ENCODE assay signal across 18 cellular contexts in genomic region chr19:3691726-3692125, GRCh38. TPM values are rescaled to one million over a fixed set of nuclear protein-coding genes. Genes with fewer than 3 reads are reported as not detected.
DNase-seq lines count a peak whose midpoint lies in the region; ATAC-seq and TF ChIP-seq lines count a peak whose summit lies in the region.
"Had no signal": no experiment of that assay in that cellular context is flagged by ENCODE, and none has a peak within 500 bp of the region (broad histone marks: within the 10 kb centered on the region; RNA-seq: fewer than 3 reads in every experiment).

No MANE protein-coding gene starts in this region.

- H3K27me3 ChIP-seq in esophagus muscularis mucosa (no peaks in the 10 kb centered on the region), vagina (no peaks in the 10 kb centered on the region)

- peak overlapping the region; percentile 68 for H3K27ac Mint-ChIP-seq in activated T-cell treated with anti-CD3 and anti-CD28 coated beads, Interleukin-2, amount 50 U/mL, for 24 hours
- H3K27ac Mint-ChIP-seq in T-helper 17 cell = peak overlapping the region; percentile 3
- H3K27ac Mint-ChIP-seq in stimulated activated naive CD8-positive, alpha-beta T cell treated with anti-CD3 and anti-CD28 coated beads, Interleukin-15, amount 100 ng/mL, for 72 hours = no peak overlapping the region
- H3K27ac Mint-ChIP-seq in effector memory CD8-positive, alpha-beta T cell = no peak overlapping the region
- H3K27ac Mint-ChIP-seq: CD4-positive, alpha-beta T cell had no signal

- DNase-seq in activated T-cell treated with anti-CD3 and anti-CD28 coated beads, Interleukin-2, amount 50 U/mL, for 24 hours = no peak
- DNase-seq in activated T-cell treated with anti-CD3 and anti-CD28 coated beads for 4 hours = no peak
- no peak for DNase-seq in T-helper 17 cell
- no peak for DNase-seq in esophagus muscularis mucosa (ENCODE audit: extremely low spot score)
- DNase-seq in stimulated activated naive CD8-positive, alpha-beta T cell treated with anti-CD3 and anti-CD28 coated beads, Interleukin-15, amount 100 ng/mL, for 72 hours = no peak
- DNase-seq in vagina (ENCODE audit: extremely low spot score in 2 of 2) = no peak
- no peak for DNase-seq in DMS53 treated with DMSO at 0.1 percent for 48 hours (lab: John Stamatoyannopoulos, UW; ENCODE audit: unreplicated experiment)
- no peak for DNase-seq in effector memory CD8-positive, alpha-beta T cell
- DNase-seq: GM23248, KG1, NCI-H1048, NCI-H1694, NCI-H2107, NCI-H345, NCI-H526 treated with DMSO at 0.1 percent for 48 hours had no signal

- no peak for TF ChIP-seq EP300 in esophagus muscularis mucosa (IDR thresholded peaks at IDR 0.05)

- no peaks in the 10 kb centered on the region for H3K9me3 ChIP-seq in T-helper 17 cell (ENCODE audit: control insufficient read depth, low read length, poor library complexity, severe bottlenecking)
- no peaks in the 10 kb centered on the region for H3K9me3 ChIP-seq in esophagus muscularis mucosa
- H3K9me3 ChIP-seq in vagina = no peaks in the 10 kb centered on the region

- TF ChIP-seq POLR2A in esophagus muscularis mucosa (IDR thresholded peaks at IDR 0.05; ENCODE audit: low read depth) (no peak), vagina (IDR thresholded peaks at IDR 0.05) (no peak)

- H3K4me3 ChIP-seq in esophagus muscularis mucosa (no peak overlapping the region), vagina (no peak overlapping the region)
- H3K4me3 ChIP-seq: GM23248 had no signal

- no peak overlapping the region for H3K4me3 Mint-ChIP-seq in activated T-cell treated with anti-CD3 and anti-CD28 coated beads, Interleukin-2, amount 50 U/mL, for 24 hours
- H3K4me3 Mint-ChIP-seq in T-helper 17 cell = peak overlapping the region; percentile 61
- H3K4me3 Mint-ChIP-seq in stimulated activated naive CD8-positive, alpha-beta T cell treated with anti-CD3 and anti-CD28 coated beads, Interleukin-15, amount 100 ng/mL, for 72 hours = peak overlapping the region; percentile 49 to 56
- no peak overlapping the region for H3K4me3 Mint-ChIP-seq in effector memory CD8-positive, alpha-beta T cell

- intact Hi-C loops in esophagus muscularis mucosa (cut with DNase I) (no loop called here), vagina (cut with DNase I) (no loop called here)

- WGBS in esophagus muscularis mucosa = 96% methylated on average over 18 of the region's 18 CpGs

- ATAC-seq in T-helper 17 cell = no peak
- ATAC-seq in stimulated activated naive CD8-positive, alpha-beta T cell treated with anti-CD3 and anti-CD28 coated beads, Interleukin-15, amount 100 ng/mL, for 72 hours = no peak
- no peak for ATAC-seq in effector memory CD8-positive, alpha-beta T cell (replicated peaks)
- ATAC-seq: PC-3 had no signal

- H3K9me3 Mint-ChIP-seq in activated T-cell treated with anti-CD3 and anti-CD28 coated beads, Interleukin-2, amount 50 U/mL, for 24 hours = no peaks in the 10 kb centered on the region
- peaks cover 15 to 16% of the 10 kb centered on the region in 2 donors for H3K9me3 Mint-ChIP-seq in stimulated activated naive CD8-positive, alpha-beta T cell treated with anti-CD3 and anti-CD28 coated beads, Interleukin-15, amount 100 ng/mL, for 72 hours
- no peaks in the 10 kb centered on the region for H3K9me3 Mint-ChIP-seq in effector memory CD8-positive, alpha-beta T cell
- H3K9me3 Mint-ChIP-seq: CD4-positive, alpha-beta T cell had no signal

- H3K36me3 Mint-ChIP-seq in activated T-cell treated with anti-CD3 and anti-CD28 coated beads, Interleukin-2, amount 50 U/mL, for 24 hours (ENCODE audit: low read depth) = peaks cover 6% of the 10 kb centered on the region
- no peaks in the 10 kb centered on the region for H3K36me3 Mint-ChIP-seq in T-helper 17 cell (ENCODE audit: low read depth)
- no peaks in the 10 kb centered on the region for H3K36me3 Mint-ChIP-seq in effector memory CD8-positive, alpha-beta T cell (ENCODE audit: insufficient read depth)

- peaks cover 40% of the 10 kb centered on the region for H3K4me1 Mint-ChIP-seq in activated T-cell treated with anti-CD3 and anti-CD28 coated beads, Interleukin-2, amount 50 U/mL, for 24 hours (ENCODE audit: low read depth)
- H3K4me1 Mint-ChIP-seq in T-helper 17 cell = peaks cover 43% of the 10 kb centered on the region
- peaks cover 81% of the 10 kb centered on the region for H3K4me1 Mint-ChIP-seq in stimulated activated naive CD8-positive, alpha-beta T cell treated with anti-CD3 and anti-CD28 coated beads, Interleukin-15, amount 100 ng/mL, for 72 hours
- H3K4me1 Mint-ChIP-seq in effector memory CD8-positive, alpha-beta T cell (ENCODE audit: low read depth in 2 of 2) = peaks cover 34 to 37% of the 10 kb centered on the region in 2 donors

- H3K27ac ChIP-seq in esophagus muscularis mucosa (replicated peaks in 1 of 4) = peak overlapping the region; percentile 93 to 99 (median 96)
- H3K27ac ChIP-seq in vagina = no peak overlapping the region
- H3K27ac ChIP-seq: GM23248, HL-60 had no signal

- TF ChIP-seq CTCF in esophagus muscularis mucosa (IDR thresholded peaks at IDR 0.05) (no peak), vagina (IDR thresholded peaks at IDR 0.05) (no peak)

- no peaks in the 10 kb centered on the region for H3K27me3 Mint-ChIP-seq in activated T-cell treated with anti-CD3 and anti-CD28 coated beads, Interleukin-2, amount 50 U/mL, for 24 hours
- H3K27me3 Mint-ChIP-seq in T-helper 17 cell = no peaks in the 10 kb centered on the region
- H3K27me3 Mint-ChIP-seq in stimulated activated naive CD8-positive, alpha-beta T cell treated with anti-CD3 and anti-CD28 coated beads, Interleukin-15, amount 100 ng/mL, for 72 hours = no peaks in the 10 kb centered on the region
- no peaks in the 10 kb centered on the region for H3K27me3 Mint-ChIP-seq in effector memory CD8-positive, alpha-beta T cell
- H3K27me3 Mint-ChIP-seq: CD4-positive, alpha-beta T cell had no signal

- H3K4me1 ChIP-seq in esophagus muscularis mucosa (peaks cover 21 to 87% (median 76%) of the 10 kb centered on the region in 4 donors), vagina (peaks cover 44% of the 10 kb centered on the region)

- H3K36me3 ChIP-seq in esophagus muscularis mucosa (peaks cover 0 to 15% (median 12%) of the 10 kb centered on the region in 4 donors), vagina (peaks cover 0 to 6% of the 10 kb centered on the region in 2 donors)

RNA-seq across cellular contexts. Expression of gene PIP5K1C, which starts 8.5 kb away (rescaled TPM):
- total RNA-seq in T-helper 17 cell = 10 to 100 TPM; 21.7 to 23.7 TPM
- total RNA-seq in esophagus muscularis mucosa = 100 to 1,000 TPM in 2 of 4 donors, 10 to 100 TPM in 2; 73.2 to 180 (median 99.9) TPM
- total RNA-seq in vagina = 24.1 TPM

RNA-seq across cellular contexts. Expression of gene TJP3, which starts 16.5 kb away (rescaled TPM):
- total RNA-seq in T-helper 17 cell (10 to 100 TPM; 13.4 to 14.2 TPM), esophagus muscularis mucosa (1 to 10 TPM in 1 of 4 donors, under 1 TPM in 2, not detected in 1; 0.06 to 4.2 (median 0.17) TPM), vagina (17.7 TPM)
- total RNA-seq: GM23248 had no signal

Comparison
In these comparisons a context has a peak if more than half of its experiments do, and no peak if none do; other contexts are left out.
1. H3K27ac Mint-ChIP-seq: peak in activated T-cell treated with anti-CD3 and anti-CD28 coated beads, Interleukin-2, amount 50 U/mL, for 24 hours (single experiment) and T-helper 17 cell (single experiment); none in stimulated activated naive CD8-positive, alpha-beta T cell treated with anti-CD3 and anti-CD28 coated beads, Interleukin-15, amount 100 ng/mL, for 72 hours (0 of 2) and effector memory CD8-positive, alpha-beta T cell (0 of 2).
2. H3K4me3 Mint-ChIP-seq: peak in T-helper 17 cell (single experiment) and stimulated activated naive CD8-positive, alpha-beta T cell treated with anti-CD3 and anti-CD28 coated beads, Interleukin-15, amount 100 ng/mL, for 72 hours (2 of 2); none in activated T-cell treated with anti-CD3 and anti-CD28 coated beads, Interleukin-2, amount 50 U/mL, for 24 hours (single experiment) and effector memory CD8-positive, alpha-beta T cell (0 of 2).